In the genomic region with DNA sequence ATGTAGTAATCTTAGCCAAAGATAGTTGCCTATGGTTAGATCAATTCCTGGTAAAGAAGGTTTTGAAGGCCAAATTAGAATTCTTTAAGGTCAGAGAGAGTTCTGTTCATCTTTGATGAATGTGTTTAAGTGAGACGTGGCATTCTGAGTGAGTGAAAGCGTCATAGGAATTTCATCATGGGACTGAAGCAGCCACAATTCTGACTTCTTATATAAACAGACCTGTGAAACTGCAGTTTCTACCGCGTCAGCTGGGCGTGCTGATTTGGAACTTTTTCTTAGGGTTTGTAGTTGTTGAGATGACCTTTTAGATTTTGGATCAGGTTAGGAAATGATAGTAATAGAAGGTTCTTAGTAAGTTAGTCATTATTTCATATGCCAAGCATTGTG, we compare ENCODE assay signal across 19 cellular contexts.
DNase-seq lines count a peak whose midpoint lies in the region; ATAC-seq, FAIRE-seq and TF ChIP-seq lines count a peak whose summit lies in the region.
"Had no signal": no experiment of that assay in that cellular context is flagged by ENCODE, and none has a peak within 500 bp of the region (broad histone marks: within the 10 kb centered on the region; RNA-seq: fewer than 3 reads in every experiment).

No MANE protein-coding gene starts in this region.

- ATAC-seq in right lobe of liver (peak; percentile 87 to 94 (median 90)), mucosa of descending colon (no peak), HG02798 (IDR thresholded peaks at IDR 0.05; ENCODE audit: poor library complexity, unreplicated experiment) (no peak)
- ATAC-seq: GM12878, Right ventricle myocardium inferior had no signal

- H3K27me3 ChIP-seq in AG04450 (ENCODE audit: control insufficient read depth, insufficient read depth, low read length) = no peaks in the 10 kb centered on the region
- no peaks in the 10 kb centered on the region for H3K27me3 ChIP-seq in right lobe of liver
- H3K27me3 ChIP-seq: upper lobe of left lung had no signal

- no peak overlapping the region for H3K4me3 ChIP-seq in AG04450 (ENCODE audit: low read depth, low read length)
- no peak overlapping the region for H3K4me3 ChIP-seq in epithelial cell of esophagus (ENCODE audit: low read length)
- H3K4me3 ChIP-seq in right lobe of liver = no peak overlapping the region
- no peak overlapping the region for H3K4me3 ChIP-seq in mucosa of descending colon
- H3K4me3 ChIP-seq: GM12878, upper lobe of left lung had no signal

- CTCF ChIA-PET in AG04450 (lab: Charles Lee) = interaction anchor here (1.0 kb wide), 1 partner anchor 41 kb away, joined by 3 read pairs; no protein-coding TSS in a partner anchor

- DNase-seq in AG04450 (ENCODE audit: low read depth, low spot score) = peak; percentile 71
- DNase-seq in NCI-H460 (ENCODE audit: extremely low read depth, low read depth) = peak; percentile 52
- DNase-seq in epithelial cell of esophagus (ENCODE audit: low read depth) = peak; percentile 15
- peak; percentile 25 to 62 (median 60) for DNase-seq in right lobe of liver
- no peak for DNase-seq in OCI-M2 (lab: John Stamatoyannopoulos, UW; ENCODE audit: unreplicated experiment)
- DNase-seq in mucosa of descending colon = no peak
- no peak for DNase-seq in H54 (ENCODE audit: insufficient read length, low spot score)
- DNase-seq: activated CD4-positive, CD25-positive, alpha-beta regulatory T cell treated with anti-CD3 and anti-CD28 coated beads, Interleukin-2, amount 50 U/mL, for 72 hours; activated CD8-positive, alpha-beta memory T cell treated with anti-CD3 and anti-CD28 coated beads, Interleukin-2, amount 50 U/mL, for 48 hours; activated naive CD4-positive, alpha-beta T cell treated with anti-CD3 and anti-CD28 coated beads, Interleukin-2, amount 50 U/mL, for 16 hours; central memory CD4-positive, alpha-beta T cell; islet precursor cell; NK-92 treated with Interleukin-12 subunit alpha and Interleukin-12 subunit beta, amount 100 ng/mL, for 24 hours; upper lobe of left lung had no signal

- 34% methylated on average over 5 of the region's 5 CpGs for WGBS in right lobe of liver (ENCODE audit: insufficient coverage, low coverage, low lambda C conversion rate, missing lambda C conversion rate)

- H3K4me1 ChIP-seq in right lobe of liver (peaks cover 0 to 6% (median 2%) of the 10 kb centered on the region in 4 donors), mucosa of descending colon (ENCODE audit: low read depth) (no peaks in the 10 kb centered on the region)
- H3K4me1 ChIP-seq: upper lobe of left lung had no signal

- H3K27ac ChIP-seq in AG04450 (ENCODE audit: low read depth, low read length) (peak overlapping the region; percentile 32), right lobe of liver (peak overlapping the region in 2 of 3 donors; percentile 29 to 87)
- H3K27ac ChIP-seq: KMS-11, upper lobe of left lung had no signal

- intact Hi-C loops in right lobe of liver (cut with DNase I) = no loop called here
- intact Hi-C loops in mucosa of descending colon (cut with DNase I, micrococcal nuclease) = no loop called here

- H3K36me3 ChIP-seq in right lobe of liver = no peaks in the 10 kb centered on the region
- H3K36me3 ChIP-seq in mucosa of descending colon (ENCODE audit: low read depth) = no peaks in the 10 kb centered on the region
- H3K36me3 ChIP-seq: upper lobe of left lung had no signal

- POLR2A ChIA-PET in AG04450 (lab: Yijun Ruan, JAX) = interaction anchor here (1.2 kb wide), 1 partner anchor 23 kb away, joined by 6 read pairs; no protein-coding TSS in a partner anchor

- H3K9me3 ChIP-seq in AG04450 (ENCODE audit: control insufficient read depth, insufficient read depth, low read length) (no peaks in the 10 kb centered on the region), right lobe of liver (no peaks in the 10 kb centered on the region), mucosa of descending colon (no peaks in the 10 kb centered on the region)
- H3K9me3 ChIP-seq: upper lobe of left lung had no signal

- TF ChIP-seq POLR2A in right lobe of liver (IDR thresholded peaks at IDR 0.05) (no peak), H54 (IDR thresholded peaks at IDR 0.05; ENCODE audit: low read depth, low read length) (no peak)

- FAIRE-seq in H54 (lab: Jason Lieb, UNC) = no peak
- FAIRE-seq: A204.1, GM12878 had no signal

- TF ChIP-seq CTCF in AG04450 (IDR thresholded peaks at IDR 0.05; ENCODE audit: low read depth, low read length) (no peak), epithelial cell of esophagus (IDR thresholded peaks at IDR 0.05; ENCODE audit: insufficient read depth, low read depth, low read length, missing control alignments) (no peak), right lobe of liver (IDR thresholded peaks at IDR 0.05) (no peak), mucosa of descending colon (IDR thresholded peaks at IDR 0.05) (no peak)

Comparison
In these comparisons a context has a peak if more than half of its experiments do, and no peak if none do; other contexts are left out.
1. DNase-seq: peak in AG04450 (single experiment), NCI-H460 (single experiment), epithelial cell of esophagus (single experiment) and right lobe of liver (3 of 3); none in OCI-M2 (single experiment), mucosa of descending colon (0 of 3) and H54 (single experiment).
2. ATAC-seq: peak in right lobe of liver (4 of 4); none in mucosa of descending colon (single experiment) and HG02798 (single experiment).